Comparison of ENCODE assay signal across 14 cellular contexts in the genomic region with DNA sequence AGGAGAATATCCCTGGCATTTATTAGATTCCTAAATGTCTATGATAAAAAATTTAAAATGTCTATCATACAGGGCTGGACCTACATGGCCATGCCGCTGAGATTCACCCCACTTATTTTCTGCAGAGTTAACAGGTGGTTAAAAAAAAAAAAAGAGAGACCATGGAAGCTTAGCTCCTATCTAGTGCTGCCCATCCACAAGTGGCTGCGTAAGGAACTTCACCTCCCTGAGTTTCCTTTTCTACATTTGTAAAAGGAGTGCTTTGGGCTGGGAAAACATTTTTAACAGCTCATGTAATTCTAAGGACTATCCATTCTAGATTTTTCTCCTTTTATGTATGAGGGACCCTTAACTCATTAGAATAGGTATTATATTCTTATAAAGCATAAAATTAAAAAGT.
DNase-seq lines count a peak whose midpoint lies in the region; ATAC-seq and TF ChIP-seq lines count a peak whose summit lies in the region.
"Had no signal": no experiment of that assay in that cellular context is flagged by ENCODE, and none has a peak within 500 bp of the region (broad histone marks: within the 10 kb centered on the region; RNA-seq: fewer than 3 reads in every experiment).

No MANE protein-coding gene starts in this region.

- H3K4me1 Mint-ChIP-seq in GM23338, result no peaks in the 10 kb centered on the region

- 62 to 65% methylated on average over 2 of the region's 2 CpGs for WGBS in upper lobe of left lung, 2 donors

- no peaks in the 10 kb centered on the region for H3K9me2 ChIP-seq in GM23338 (ENCODE audit: insufficient read depth)

- H2AFZ ChIP-seq in GM23338, result no peak overlapping the region

- peak; percentile 3 for DNase-seq in ACHN
- DNase-seq in GM23338 (ENCODE audit: low spot score), result peak; percentile 62
- DNase-seq in SK-MEL-5 (ENCODE audit: low read depth, low spot score), result peak; percentile 10
- peak; percentile 16 for DNase-seq in iPS-NIHi11 (ENCODE audit: low spot score)
- no peak for DNase-seq in NCI-H526 treated with DMSO at 0.1 percent for 48 hours (lab: John Stamatoyannopoulos, UW)
- DNase-seq in NCI-H524 (lab: John Stamatoyannopoulos, UW), result no peak
- no peak for DNase-seq in cerebellar cortex (ENCODE audit: low spot score)
- DNase-seq in upper lobe of left lung, result no peak
- DNase-seq: CD8-positive, alpha-beta T cell; NCI-H345; SHP77 had no signal

- H3K27ac ChIP-seq in GM23338 (ENCODE audit: low read depth) (no peak overlapping the region), upper lobe of left lung (no peak overlapping the region)

- no peak overlapping the region for H3K27ac Mint-ChIP-seq in GM23338
- H3K27ac Mint-ChIP-seq: CD8-positive, alpha-beta T cell had no signal

- H3K4me3 ChIP-seq in GM23338, result no peak overlapping the region
- H3K4me3 ChIP-seq in upper lobe of left lung, result no peak overlapping the region
- H3K4me3 ChIP-seq: HAP-1, K562 had no signal

- TF ChIP-seq EP300 in upper lobe of left lung (IDR thresholded peaks at IDR 0.05), result no peak

- TF ChIP-seq POLR2A in upper lobe of left lung (IDR thresholded peaks at IDR 0.05), result no peak

- no peaks in the 10 kb centered on the region for H3K9me3 ChIP-seq in upper lobe of left lung
- H3K9me3 ChIP-seq: HAP-1 had no signal

- H3K36me3 ChIP-seq in GM23338 (ENCODE audit: insufficient read depth) (no peaks in the 10 kb centered on the region), upper lobe of left lung (no peaks in the 10 kb centered on the region)
- H3K36me3 ChIP-seq: HAP-1 had no signal

- peaks cover 3% of the 10 kb centered on the region; the same call in 2 of the 3 replicates for H3K9me3 Mint-ChIP-seq in GM23338

- in situ Hi-C loops in ACHN (cut with HindIII; ENCODE audit: low pct_ligation_motif_present, low pct_unique_long_range_greater_than_20kb, low sequenced_read_pairs) (no loop called here), SK-MEL-5 (cut with HindIII; ENCODE audit: low pct_unique_long_range_greater_than_20kb, low sequenced_read_pairs) (no loop called here)

- H3K4me1 ChIP-seq in GM23338 (ENCODE audit: insufficient read depth) (no peaks in the 10 kb centered on the region), upper lobe of left lung (no peaks in the 10 kb centered on the region)
- H3K4me1 ChIP-seq: HAP-1 had no signal

- no peaks in the 10 kb centered on the region for H4K20me1 ChIP-seq in GM23338 (replicated peaks; ENCODE audit: insufficient read depth)

- TF ChIP-seq CTCF in GM23338 (conservative IDR thresholded peaks at IDR 0.05; ENCODE audit: low read depth in 2 of 2) (peak; percentile 2 to 44; a peak in 2 of 4 replicates), upper lobe of left lung (IDR thresholded peaks at IDR 0.05) (no peak)

- H3K4me2 ChIP-seq in GM23338, result no peak overlapping the region

- H3F3A ChIP-seq in GM23338 (replicated peaks; ENCODE audit: low read depth), result no peaks in the 10 kb centered on the region

- no peaks in the 10 kb centered on the region for H3K36me3 Mint-ChIP-seq in GM23338 (ENCODE audit: low read depth)
- H3K36me3 Mint-ChIP-seq: CD8-positive, alpha-beta T cell had no signal

- H3K27me3 ChIP-seq in GM23338 (ENCODE audit: insufficient read depth) (no peaks in the 10 kb centered on the region), upper lobe of left lung (no peaks in the 10 kb centered on the region)

- ATAC-seq in GM23338 (peak; percentile 88), upper lobe of left lung (ENCODE audit: low FRiP score in 2 of 2) (no peak)
- ATAC-seq: CD8-positive, alpha-beta T cell; K562; Panc1 had no signal

- no peak overlapping the region for H3K4me3 Mint-ChIP-seq in GM23338
- H3K4me3 Mint-ChIP-seq: CD8-positive, alpha-beta T cell had no signal

- H3K27me3 Mint-ChIP-seq in GM23338 (ENCODE audit: insufficient read depth, low read depth, poor library complexity), result no peaks in the 10 kb centered on the region

- H3K79me2 ChIP-seq in GM23338 (replicated peaks; ENCODE audit: insufficient read depth), result no peaks in the 10 kb centered on the region

TF ChIP-seq in GM23338, 12 proteins besides CTCF, POLR2A, EP300 and RAD21 (continues in another document):
- TF ChIP-seq, protein P1, sequence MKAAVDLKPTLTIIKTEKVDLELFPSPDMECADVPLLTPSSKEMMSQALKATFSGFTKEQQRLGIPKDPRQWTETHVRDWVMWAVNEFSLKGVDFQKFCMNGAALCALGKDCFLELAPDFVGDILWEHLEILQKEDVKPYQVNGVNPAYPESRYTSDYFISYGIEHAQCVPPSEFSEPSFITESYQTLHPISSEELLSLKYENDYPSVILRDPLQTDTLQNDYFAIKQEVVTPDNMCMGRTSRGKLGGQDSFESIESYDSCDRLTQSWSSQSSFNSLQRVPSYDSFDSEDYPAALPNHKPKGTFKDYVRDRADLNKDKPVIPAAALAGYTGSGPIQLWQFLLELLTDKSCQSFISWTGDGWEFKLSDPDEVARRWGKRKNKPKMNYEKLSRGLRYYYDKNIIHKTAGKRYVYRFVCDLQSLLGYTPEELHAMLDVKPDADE (IDR thresholded peaks at IDR 0.05), result no peak
- TF ChIP-seq, protein P2, sequence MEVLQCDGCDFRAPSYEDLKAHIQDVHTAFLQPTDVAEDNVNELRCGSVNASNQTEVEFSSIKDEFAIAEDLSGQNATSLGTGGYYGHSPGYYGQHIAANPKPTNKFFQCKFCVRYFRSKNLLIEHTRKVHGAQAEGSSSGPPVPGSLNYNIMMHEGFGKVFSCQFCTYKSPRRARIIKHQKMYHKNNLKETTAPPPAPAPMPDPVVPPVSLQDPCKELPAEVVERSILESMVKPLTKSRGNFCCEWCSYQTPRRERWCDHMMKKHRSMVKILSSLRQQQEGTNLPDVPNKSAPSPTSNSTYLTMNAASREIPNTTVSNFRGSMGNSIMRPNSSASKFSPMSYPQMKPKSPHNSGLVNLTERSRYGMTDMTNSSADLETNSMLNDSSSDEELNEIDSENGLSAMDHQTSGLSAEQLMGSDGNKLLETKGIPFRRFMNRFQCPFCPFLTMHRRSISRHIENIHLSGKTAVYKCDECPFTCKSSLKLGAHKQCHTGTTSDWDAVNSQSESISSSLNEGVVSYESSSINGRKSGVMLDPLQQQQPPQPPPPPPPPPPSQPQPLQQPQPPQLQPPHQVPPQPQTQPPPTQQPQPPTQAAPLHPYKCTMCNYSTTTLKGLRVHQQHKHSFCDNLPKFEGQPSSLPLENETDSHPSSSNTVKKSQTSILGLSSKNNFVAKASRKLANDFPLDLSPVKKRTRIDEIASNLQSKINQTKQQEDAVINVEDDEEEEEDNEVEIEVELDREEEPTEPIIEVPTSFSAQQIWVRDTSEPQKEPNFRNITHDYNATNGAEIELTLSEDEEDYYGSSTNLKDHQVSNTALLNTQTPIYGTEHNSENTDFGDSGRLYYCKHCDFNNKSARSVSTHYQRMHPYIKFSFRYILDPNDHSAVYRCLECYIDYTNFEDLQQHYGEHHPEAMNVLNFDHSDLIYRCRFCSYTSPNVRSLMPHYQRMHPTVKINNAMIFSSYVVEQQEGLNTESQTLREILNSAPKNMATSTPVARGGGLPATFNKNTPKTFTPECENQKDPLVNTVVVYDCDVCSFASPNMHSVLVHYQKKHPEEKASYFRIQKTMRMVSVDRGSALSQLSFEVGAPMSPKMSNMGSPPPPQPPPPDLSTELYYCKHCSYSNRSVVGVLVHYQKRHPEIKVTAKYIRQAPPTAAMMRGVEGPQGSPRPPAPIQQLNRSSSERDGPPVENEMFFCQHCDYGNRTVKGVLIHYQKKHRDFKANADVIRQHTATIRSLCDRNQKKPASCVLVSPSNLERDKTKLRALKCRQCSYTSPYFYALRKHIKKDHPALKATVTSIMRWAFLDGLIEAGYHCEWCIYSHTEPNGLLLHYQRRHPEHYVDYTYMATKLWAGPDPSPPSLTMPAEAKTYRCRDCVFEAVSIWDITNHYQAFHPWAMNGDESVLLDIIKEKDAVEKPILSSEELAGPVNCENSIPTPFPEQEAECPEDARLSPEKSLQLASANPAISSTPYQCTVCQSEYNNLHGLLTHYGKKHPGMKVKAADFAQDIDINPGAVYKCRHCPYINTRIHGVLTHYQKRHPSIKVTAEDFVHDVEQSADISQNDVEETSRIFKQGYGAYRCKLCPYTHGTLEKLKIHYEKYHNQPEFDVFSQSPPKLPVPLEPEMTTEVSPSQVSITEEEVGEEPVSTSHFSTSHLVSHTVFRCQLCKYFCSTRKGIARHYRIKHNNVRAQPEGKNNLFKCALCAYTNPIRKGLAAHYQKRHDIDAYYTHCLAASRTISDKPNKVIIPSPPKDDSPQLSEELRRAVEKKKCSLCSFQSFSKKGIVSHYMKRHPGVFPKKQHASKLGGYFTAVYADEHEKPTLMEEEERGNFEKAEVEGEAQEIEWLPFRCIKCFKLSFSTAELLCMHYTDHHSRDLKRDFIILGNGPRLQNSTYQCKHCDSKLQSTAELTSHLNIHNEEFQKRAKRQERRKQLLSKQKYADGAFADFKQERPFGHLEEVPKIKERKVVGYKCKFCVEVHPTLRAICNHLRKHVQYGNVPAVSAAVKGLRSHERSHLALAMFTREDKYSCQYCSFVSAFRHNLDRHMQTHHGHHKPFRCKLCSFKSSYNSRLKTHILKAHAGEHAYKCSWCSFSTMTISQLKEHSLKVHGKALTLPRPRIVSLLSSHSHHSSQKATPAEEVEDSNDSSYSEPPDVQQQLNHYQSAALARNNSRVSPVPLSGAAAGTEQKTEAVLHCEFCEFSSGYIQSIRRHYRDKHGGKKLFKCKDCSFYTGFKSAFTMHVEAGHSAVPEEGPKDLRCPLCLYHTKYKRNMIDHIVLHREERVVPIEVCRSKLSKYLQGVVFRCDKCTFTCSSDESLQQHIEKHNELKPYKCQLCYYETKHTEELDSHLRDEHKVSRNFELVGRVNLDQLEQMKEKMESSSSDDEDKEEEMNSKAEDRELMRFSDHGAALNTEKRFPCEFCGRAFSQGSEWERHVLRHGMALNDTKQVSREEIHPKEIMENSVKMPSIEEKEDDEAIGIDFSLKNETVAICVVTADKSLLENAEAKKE (CRISPR knock-in tag; IDR thresholded peaks at IDR 0.05), result no peak
- TF ChIP-seq JUNB (IDR thresholded peaks at IDR 0.05; ENCODE audit: unreplicated experiment), result no peak
- no peak for TF ChIP-seq ZNF331 (CRISPR knock-in tag; IDR thresholded peaks at IDR 0.05; ENCODE audit: low read depth)
- no peak for TF ChIP-seq NANOG (IDR thresholded peaks at IDR 0.05; ENCODE audit: borderline replicate concordance)

Comparison
In these comparisons a context has a peak if more than half of its experiments do, and no peak if none do; other contexts are left out.
1. DNase-seq: peak in ACHN (single experiment), GM23338 (single experiment), SK-MEL-5 (single experiment) and iPS-NIHi11 (single experiment); none in NCI-H526 treated with DMSO at 0.1 percent for 48 hours (single experiment), NCI-H524 (0 of 2), cerebellar cortex (single experiment) and upper lobe of left lung (0 of 2).
2. CTCF ChIP-seq: peak in GM23338 (2 of 2); none in upper lobe of left lung (0 of 6).